ENCODE assay signal across 1 cellular context in the genomic region with DNA sequence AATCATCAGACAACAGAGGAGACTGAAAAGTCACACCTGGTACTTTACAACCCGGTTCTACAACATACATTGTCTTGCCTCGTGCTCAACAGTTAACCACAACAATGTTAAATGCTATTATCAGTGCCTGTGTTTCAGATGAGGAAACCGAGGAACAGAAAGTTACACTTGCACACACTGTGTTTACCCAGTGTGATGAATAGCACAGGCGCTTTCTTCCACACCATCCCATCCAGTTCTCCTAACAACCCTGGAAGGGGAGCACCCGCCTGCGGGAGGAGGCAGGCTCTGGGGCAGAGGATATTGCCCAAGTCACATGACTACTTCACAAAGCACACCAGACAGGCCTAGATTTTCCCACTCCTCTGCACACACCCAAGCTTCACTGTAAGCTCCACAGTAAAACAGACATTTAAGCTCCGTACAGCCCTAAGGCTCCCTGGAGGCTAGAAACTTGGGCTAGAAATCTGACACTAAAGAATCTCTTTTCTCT.
TF ChIP-seq lines count a peak whose summit lies in the region.

No MANE protein-coding gene starts in this region.

TF ChIP-seq in K562, 482 proteins besides CTCF, POLR2A, EP300 and RAD21:
- TF ChIP-seq MNT (conservative IDR thresholded peaks at IDR 0.05) (no peak), ARID1B (IDR thresholded peaks at IDR 0.05) (no peak), ZBTB26 (CRISPR knock-in tag; IDR thresholded peaks at IDR 0.05) (no peak), REST (CRISPR knock-in tag; IDR thresholded peaks at IDR 0.05; ENCODE audit: low read depth) (no peak), LEF1 (IDR thresholded peaks at IDR 0.05) (no peak), TFE3 (CRISPR knock-in tag; IDR thresholded peaks at IDR 0.05) (peak; percentile 69), RBM39 (optimal IDR thresholded peaks at IDR 0.05; ENCODE audit: low read depth, low read length) (no peak)
- TF ChIP-seq, protein P1, sequence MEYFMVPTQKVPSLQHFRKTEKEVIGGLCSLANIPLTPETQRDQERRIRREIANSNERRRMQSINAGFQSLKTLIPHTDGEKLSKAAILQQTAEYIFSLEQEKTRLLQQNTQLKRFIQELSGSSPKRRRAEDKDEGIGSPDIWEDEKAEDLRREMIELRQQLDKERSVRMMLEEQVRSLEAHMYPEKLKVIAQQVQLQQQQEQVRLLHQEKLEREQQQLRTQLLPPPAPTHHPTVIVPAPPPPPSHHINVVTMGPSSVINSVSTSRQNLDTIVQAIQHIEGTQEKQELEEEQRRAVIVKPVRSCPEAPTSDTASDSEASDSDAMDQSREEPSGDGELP (CRISPR knock-in tag; IDR thresholded peaks at IDR 0.05; ENCODE audit: borderline replicate concordance): no peak
